14 cellular contexts compared by ENCODE assay signal in genomic region chr22:50523458-50523805, GRCh38. TPM values are rescaled to one million over a fixed set of nuclear protein-coding genes. Genes with fewer than 3 reads are reported as not detected.
DNase-seq lines count a peak whose midpoint lies in the region; ATAC-seq lines count a peak whose summit lies in the region.
"Had no signal": no experiment of that assay in that cellular context is flagged by ENCODE, and none has a peak within 500 bp of the region (broad histone marks: within the 10 kb centered on the region; RNA-seq: fewer than 3 reads in every experiment).

No MANE protein-coding gene starts in this region.

- ATAC-seq in T-helper 17 cell (no peak), HG02571 (IDR thresholded peaks at IDR 0.05; ENCODE audit: unreplicated experiment) (no peak)
- no peak for ATAC-seq in naive thymus-derived CD8-positive, alpha-beta T cell
- ATAC-seq: sciatic nerve, WTC11 had no signal

- peaks cover 25% of the 10 kb centered on the region for H3K4me1 Mint-ChIP-seq in T-helper 2 cell treated with Interferon-gamma antibody and Interleukin-4, amounts not matched to agents 5 μg/mL and 100 μg/mL, for 36 hours (ENCODE audit: low read depth)
- H3K4me1 Mint-ChIP-seq in T-helper 17 cell = peaks cover 23% of the 10 kb centered on the region
- peaks cover 16 to 33% (median 27%) of the 10 kb centered on the region in 4 donors for H3K4me1 Mint-ChIP-seq in naive thymus-derived CD8-positive, alpha-beta T cell

- no peaks in the 10 kb centered on the region for H3K9me3 ChIP-seq in T-helper 17 cell (ENCODE audit: control insufficient read depth, low read length, poor library complexity, severe bottlenecking)

- peaks cover 35% of the 10 kb centered on the region for H3K36me3 Mint-ChIP-seq in T-helper 2 cell treated with Interferon-gamma antibody and Interleukin-4, amounts not matched to agents 5 μg/mL and 100 μg/mL, for 36 hours (ENCODE audit: low read depth)
- no peaks in the 10 kb centered on the region for H3K36me3 Mint-ChIP-seq in T-helper 17 cell (ENCODE audit: low read depth)
- peaks cover 0 to 24% (median 1%) of the 10 kb centered on the region in 3 donors for H3K36me3 Mint-ChIP-seq in naive thymus-derived CD8-positive, alpha-beta T cell

- no peak overlapping the region for H3K4me3 Mint-ChIP-seq in T-helper 2 cell treated with Interferon-gamma antibody and Interleukin-4, amounts not matched to agents 5 μg/mL and 100 μg/mL, for 36 hours
- peak overlapping the region; percentile 21 for H3K4me3 Mint-ChIP-seq in T-helper 17 cell
- H3K4me3 Mint-ChIP-seq in naive thymus-derived CD8-positive, alpha-beta T cell = peak overlapping the region in 6 of 10 donors; percentile 22 to 58 (median 47)

- no peak for DNase-seq in T-helper 2 cell treated with Interferon-gamma antibody and Interleukin-4, amounts not matched to agents 5 μg/mL and 100 μg/mL, for 36 hours (ENCODE audit: low spot score)
- DNase-seq in T-helper 2 cell (no peak), T-helper 17 cell (no peak), NCI-H1436 treated with DMSO at 0.1 percent for 48 hours (lab: John Stamatoyannopoulos, UW) (no peak)
- DNase-seq in naive thymus-derived CD8-positive, alpha-beta T cell = no peak
- DNase-seq: dermis blood vessel endothelial cell, NCI-H1048, NCI-H524 treated with DMSO at 0.1 percent for 48 hours, SIG-M5 had no signal

- no peaks in the 10 kb centered on the region for H3K9me3 Mint-ChIP-seq in T-helper 2 cell treated with Interferon-gamma antibody and Interleukin-4, amounts not matched to agents 5 μg/mL and 100 μg/mL, for 36 hours
- no peaks in the 10 kb centered on the region for H3K9me3 Mint-ChIP-seq in naive thymus-derived CD8-positive, alpha-beta T cell
- H3K9me3 Mint-ChIP-seq: WTC11 had no signal

- peak overlapping the region; percentile 31 for H3K27ac Mint-ChIP-seq in T-helper 2 cell treated with Interferon-gamma antibody and Interleukin-4, amounts not matched to agents 5 μg/mL and 100 μg/mL, for 36 hours
- H3K27ac Mint-ChIP-seq in T-helper 17 cell = no peak overlapping the region
- peak overlapping the region in 1 of 10 donors; percentile 13 for H3K27ac Mint-ChIP-seq in naive thymus-derived CD8-positive, alpha-beta T cell
- H3K27ac Mint-ChIP-seq: WTC11 had no signal

- H3K27me3 Mint-ChIP-seq in T-helper 2 cell treated with Interferon-gamma antibody and Interleukin-4, amounts not matched to agents 5 μg/mL and 100 μg/mL, for 36 hours (ENCODE audit: low read depth) = no peaks in the 10 kb centered on the region
- no peaks in the 10 kb centered on the region for H3K27me3 Mint-ChIP-seq in T-helper 17 cell
- H3K27me3 Mint-ChIP-seq in naive thymus-derived CD8-positive, alpha-beta T cell = no peaks in the 10 kb centered on the region

- POLR2A ChIA-PET in naive thymus-derived CD8-positive, alpha-beta T cell (lab: Charles Lee) = interaction anchor here (1.2 to 5.6 kb wide), 3 partner anchors 15 to 180 kb away, joined by 3 to 128 read pairs (median 3); partner anchors contain the start of genes KLHDC7B, LMF2, NCAPH2 and PPP6R2

RNA-seq across cellular contexts. Expression of gene SCO2, which starts 2.0 kb away (rescaled TPM):
- total RNA-seq in T-helper 17 cell = 10 to 100 TPM in 1 of 2 donors, 1 to 10 TPM in 1; 4.5 to 11.3 TPM
- 1 to 10 TPM in 1 of 2 experiments, not detected in 1; 2.7 TPM for total RNA-seq in naive thymus-derived CD8-positive, alpha-beta T cell
- polyA plus RNA-seq in naive thymus-derived CD8-positive, alpha-beta T cell = 1 to 10 TPM; 4.0 to 8.3 (median 6.8) TPM
- total RNA-seq: WTC11 had no signal

RNA-seq across cellular contexts. Expression of gene TYMP, which starts 6.4 kb away (rescaled TPM):
- 10 to 100 TPM; 22.3 to 25.9 TPM for total RNA-seq in T-helper 17 cell
- total RNA-seq in naive thymus-derived CD8-positive, alpha-beta T cell = 1 to 10 TPM; 2.1 to 3.4 TPM
- 1 to 10 TPM; 1.9 to 5.5 (median 3.1) TPM for polyA plus RNA-seq in naive thymus-derived CD8-positive, alpha-beta T cell

RNA-seq across cellular contexts. Expression of gene NCAPH2, which starts 15.4 kb away (rescaled TPM):
- 100 to 1,000 TPM in 1 of 2 donors, 10 to 100 TPM in 1; 97.0 to 103 TPM for total RNA-seq in T-helper 17 cell
- total RNA-seq in naive thymus-derived CD8-positive, alpha-beta T cell = 10 to 100 TPM; 77.9 to 81.9 TPM
- 10 to 100 TPM; 34.8 to 41.5 (median 40.1) TPM for polyA plus RNA-seq in naive thymus-derived CD8-positive, alpha-beta T cell

RNA-seq across cellular contexts. Expression of gene LMF2, which starts 15.9 kb away (rescaled TPM):
- 100 to 1,000 TPM; 110 to 130 TPM for total RNA-seq in T-helper 17 cell
- 100 to 1,000 TPM; 120 to 128 TPM for total RNA-seq in naive thymus-derived CD8-positive, alpha-beta T cell
- 10 to 100 TPM; 15.1 to 19.6 (median 17.6) TPM for polyA plus RNA-seq in naive thymus-derived CD8-positive, alpha-beta T cell

RNA-seq across cellular contexts. Expression of gene KLHDC7B, which starts 22.3 kb away (rescaled TPM):
- total RNA-seq in T-helper 17 cell = 1 to 10 TPM; 3.8 to 5.1 TPM
- 1 to 10 TPM; 5.7 to 6.2 TPM for total RNA-seq in naive thymus-derived CD8-positive, alpha-beta T cell
- polyA plus RNA-seq in naive thymus-derived CD8-positive, alpha-beta T cell = 1 to 10 TPM; 5.3 to 7.9 (median 6.5) TPM
- total RNA-seq: A172, dermis blood vessel endothelial cell, HT1080, WTC11 had no signal

Comparison
In these comparisons a context has a peak if more than half of its experiments do, and no peak if none do; other contexts are left out.
1. RNA of gene TYMP, which starts 6.4 kb away (total RNA-seq): 22.3 to 25.9 TPM in T-helper 17 cell; 2.1 to 3.4 TPM in naive thymus-derived CD8-positive, alpha-beta T cell; every median in the first group is over 4 times any median in the second.